ENCODE assay signal across 8 cellular contexts in genomic region chr2:101149241-101150192, GRCh38. TPM values are rescaled to one million over a fixed set of nuclear protein-coding genes. Genes with fewer than 3 reads are reported as not detected.
DNase-seq lines count a peak whose midpoint lies in the region; ATAC-seq and TF ChIP-seq lines count a peak whose summit lies in the region.

No MANE protein-coding gene starts in this region.

- H3K4me3 ChIP-seq in fibroblast of the aortic adventitia (ENCODE audit: low read depth, low read length) (peak overlapping the region; percentile 77), gastrocnemius medialis (peak overlapping the region; percentile 67 to 99 (median 95))

- H3K27ac ChIP-seq in gastrocnemius medialis = peak overlapping the region; percentile 84 to 97 (median 94)

- in situ Hi-C loops in gastrocnemius medialis (cut with MboI; ENCODE audit: low sequenced_read_pairs in 4 of 4) = loop anchor here in 3 of 4 donors (5.0 to 25.0 kb wide), 6 partner anchors 142 to 545 kb away; partner anchors contain the start of gene RPL31 (in 1 of the 3)

- TF ChIP-seq CTCF in fibroblast of the aortic adventitia (IDR thresholded peaks at IDR 0.05; ENCODE audit: insufficient read depth, low read length) = no peak
- TF ChIP-seq CTCF in gastrocnemius medialis (IDR thresholded peaks at IDR 0.05 in 4 of 5, conservative IDR thresholded peaks at IDR 0.05 in 1 of 5) = no peak

- peak; percentile 71 to 72 for TF ChIP-seq POLR2A in gastrocnemius medialis (IDR thresholded peaks at IDR 0.05)

- DNase-seq in DMS79 treated with DMSO at 0.1 percent for 48 hours (lab: John Stamatoyannopoulos, UW) (peak; percentile 34), DMS79 (lab: John Stamatoyannopoulos, UW) (no peak), SKM-1 (lab: John Stamatoyannopoulos, UW; ENCODE audit: unreplicated experiment) (peak; percentile 79), fibroblast of the aortic adventitia (ENCODE audit: low read depth) (peak; percentile 20), gastrocnemius medialis (peak; percentile 80 to 81)
- no peak for DNase-seq in stimulated activated CD4-positive, alpha-beta T cell treated with anti-CD3 and anti-CD28 coated beads, Interleukin-4, amount 100 ng/mL, for 1 hour
- no peak for DNase-seq in activated CD4-positive, alpha-beta T cell treated with anti-CD3 and anti-CD28 coated beads for 4 hours

- ATAC-seq in gastrocnemius medialis = peak; percentile 17 to 29
- ATAC-seq in GM19324 (IDR thresholded peaks at IDR 0.05; ENCODE audit: low FRiP score, unreplicated experiment) = no peak

- intact Hi-C loops in gastrocnemius medialis (cut with DNase I; ENCODE audit: low total_unique reads) = loop anchor here (2.0 to 5.0 kb wide), 7 partner anchors 25 to 542 kb away; partner anchors contain the start of gene NPAS2

- no peaks in the 10 kb centered on the region for H3K36me3 ChIP-seq in gastrocnemius medialis

- H3K4me1 ChIP-seq in gastrocnemius medialis = peaks cover 68% of the 10 kb centered on the region in 2 donors

- H3K27me3 ChIP-seq in gastrocnemius medialis = no peaks in the 10 kb centered on the region

- no peaks in the 10 kb centered on the region for H3K9me3 ChIP-seq in gastrocnemius medialis

RNA-seq across cellular contexts. Expression of gene TBC1D8, which starts 1.7 kb away (rescaled TPM):
- 12.4 and 21.3 TPM in 2 replicates for total RNA-seq in fibroblast of the aortic adventitia (ENCODE audit: low replicate concordance)
- total RNA-seq in gastrocnemius medialis = 100 to 1,000 TPM; 103 to 298 (median 201) TPM

Comparison
In these comparisons a context has a peak if more than half of its experiments do, and no peak if none do; other contexts are left out.
1. DNase-seq: peak in DMS79 treated with DMSO at 0.1 percent for 48 hours (single experiment), SKM-1 (single experiment), fibroblast of the aortic adventitia (single experiment) and gastrocnemius medialis (2 of 2); none in DMS79 (single experiment), stimulated activated CD4-positive, alpha-beta T cell treated with anti-CD3 and anti-CD28 coated beads, Interleukin-4, amount 100 ng/mL, for 1 hour (single experiment) and activated CD4-positive, alpha-beta T cell treated with anti-CD3 and anti-CD28 coated beads for 4 hours (0 of 2).